Comparison of ENCODE assay signal across 20 cellular contexts in the genomic region with DNA sequence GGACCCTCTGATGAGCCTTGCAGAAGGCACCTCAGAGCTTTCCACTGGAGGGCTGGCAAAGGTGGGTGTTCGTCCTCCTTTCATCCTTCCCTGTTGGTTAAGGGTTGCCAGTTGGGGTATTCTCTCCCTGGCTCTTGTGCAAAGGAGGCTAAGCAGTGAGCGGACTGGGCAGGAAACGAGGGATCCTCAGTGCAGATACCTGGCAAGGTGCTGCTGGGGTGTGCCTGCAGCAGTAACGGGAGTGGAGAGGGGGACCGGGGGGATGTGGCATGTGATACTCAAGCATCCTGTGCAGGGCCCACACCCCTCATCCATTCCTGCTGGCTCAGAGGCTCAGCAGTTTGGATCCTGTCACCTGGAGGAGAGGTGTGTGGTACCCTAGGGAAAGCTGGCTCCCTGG.
"Had no signal": no experiment of that assay in that cellular context is flagged by ENCODE, and none has a peak within 500 bp of the region (broad histone marks: within the 10 kb centered on the region; RNA-seq: fewer than 3 reads in every experiment).

No MANE protein-coding gene starts in this region.

- H3K9ac ChIP-seq: KMS-11 had no signal

- H3K27me3 ChIP-seq: SJSA1 had no signal

- H3K27ac ChIP-seq: KMS-11, SJSA1, SK-N-MC had no signal

- H3K4me2 ChIP-seq: KMS-11 had no signal

- DNase-seq: IMR-90, Kasumi-1, MM.1S, NCI-H1092 treated with DMSO at 0.1 percent for 48 hours, NCI-H187, NCI-H2029, NCI-H2081 treated with DMSO at 0.1 percent for 48 hours, NCI-H226, NCI-H446, NCI-H510A, NCI-H524 treated with DMSO at 0.1 percent for 48 hours, NCI-H69, NCI-H774, Right ventricle myocardium superior, RPMI8226, SIG-M5 had no signal

- ATAC-seq: HepG2 had no signal

- H3K36me3 ChIP-seq: SJSA1 had no signal

- H3K4me3 ChIP-seq: SJSA1, SK-N-MC had no signal

- H3K9me3 ChIP-seq: SJSA1 had no signal
